Comparison of ENCODE assay signal across 17 cellular contexts in genomic region chr15:74387988-74388955, GRCh38. TPM values are rescaled to one million over a fixed set of nuclear protein-coding genes. Genes with fewer than 3 reads are reported as not detected.
DNase-seq lines count a peak whose midpoint lies in the region; ATAC-seq and TF ChIP-seq lines count a peak whose summit lies in the region.
"Had no signal": no experiment of that assay in that cellular context is flagged by ENCODE, and none has a peak within 500 bp of the region (broad histone marks: within the 10 kb centered on the region; RNA-seq: fewer than 3 reads in every experiment).

No MANE protein-coding gene starts in this region.

- no peak overlapping the region for H2AFZ ChIP-seq in GM23338
- H2AFZ ChIP-seq in OCI-LY3 (ENCODE audit: low read depth, low read length), result no peak overlapping the region
- no peak overlapping the region for H2AFZ ChIP-seq in neural progenitor cell (replicated peaks)

- H3K4me3 ChIP-seq in GM23338, result no peak overlapping the region
- no peak overlapping the region for H3K4me3 ChIP-seq in OCI-LY3 (ENCODE audit: low read length)
- no peak overlapping the region for H3K4me3 ChIP-seq in neural progenitor cell
- no peak overlapping the region for H3K4me3 ChIP-seq in CD8-positive, alpha-beta T cell (ENCODE audit: low read depth, low read length)
- H3K4me3 ChIP-seq: transverse colon had no signal

- H3K9me3 Mint-ChIP-seq in GM23338 (no peaks in the 10 kb centered on the region), neural progenitor cell (no peaks in the 10 kb centered on the region)
- H3K9me3 Mint-ChIP-seq in central memory CD8-positive, alpha-beta T cell, result no peaks in the 10 kb centered on the region
- no peaks in the 10 kb centered on the region for H3K9me3 Mint-ChIP-seq in CD8-positive, alpha-beta T cell

- H3K27me3 Mint-ChIP-seq in GM23338 (ENCODE audit: insufficient read depth, low read depth, poor library complexity) (peaks cover 9% of the 10 kb centered on the region), neural progenitor cell (ENCODE audit: insufficient read depth, low read depth) (peaks cover 4% of the 10 kb centered on the region)
- no peaks in the 10 kb centered on the region for H3K27me3 Mint-ChIP-seq in central memory CD8-positive, alpha-beta T cell
- H3K27me3 Mint-ChIP-seq in CD8-positive, alpha-beta T cell (ENCODE audit: low read depth), result no peaks in the 10 kb centered on the region

- ATAC-seq in GM23338 (peak; percentile 51), HG02678 (IDR thresholded peaks at IDR 0.05; ENCODE audit: unreplicated experiment) (no peak)
- ATAC-seq in central memory CD8-positive, alpha-beta T cell (replicated peaks; ENCODE audit: extremely low read depth, poor library complexity, severe bottlenecking), result no peak
- ATAC-seq in CD8-positive, alpha-beta T cell, result no peak

- peaks cover 23% of the 10 kb centered on the region for H3K4me1 Mint-ChIP-seq in GM23338
- H3K4me1 Mint-ChIP-seq in central memory CD8-positive, alpha-beta T cell, result peaks cover 56% of the 10 kb centered on the region
- peaks cover 21% of the 10 kb centered on the region for H3K4me1 Mint-ChIP-seq in neural progenitor cell
- H3K4me1 Mint-ChIP-seq in CD8-positive, alpha-beta T cell (ENCODE audit: low read depth), result peaks cover 34% of the 10 kb centered on the region

- H3K9me2 ChIP-seq in GM23338 (ENCODE audit: insufficient read depth), result no peaks in the 10 kb centered on the region

- H3K4me3 Mint-ChIP-seq in GM23338 (no peak overlapping the region), neural progenitor cell (no peak overlapping the region)
- no peak overlapping the region for H3K4me3 Mint-ChIP-seq in central memory CD8-positive, alpha-beta T cell
- no peak overlapping the region for H3K4me3 Mint-ChIP-seq in CD8-positive, alpha-beta T cell
- H3K4me3 Mint-ChIP-seq: CD14-positive monocyte had no signal

- H3K9me3 ChIP-seq in OCI-LY3 (ENCODE audit: insufficient read depth, low read length) (no peaks in the 10 kb centered on the region), neural progenitor cell (ENCODE audit: low read depth) (no peaks in the 10 kb centered on the region)
- H3K9me3 ChIP-seq in CD8-positive, alpha-beta T cell (ENCODE audit: low read length), result no peaks in the 10 kb centered on the region
- H3K9me3 ChIP-seq: transverse colon had no signal

- H3K9ac ChIP-seq in OCI-LY3 (ENCODE audit: low read length) (peak overlapping the region; percentile 89), neural progenitor cell (no peak overlapping the region)

- TF ChIP-seq CTCF in GM23338 (conservative IDR thresholded peaks at IDR 0.05; ENCODE audit: low read depth in 2 of 2) (no peak), OCI-LY3 (IDR thresholded peaks at IDR 0.05; ENCODE audit: low read depth, low read length) (no peak), neural progenitor cell (IDR thresholded peaks at IDR 0.05) (no peak)
- TF ChIP-seq CTCF in CD8-positive, alpha-beta T cell (IDR thresholded peaks at IDR 0.05), result no peak

- H3K36me3 ChIP-seq in GM23338 (ENCODE audit: insufficient read depth) (no peaks in the 10 kb centered on the region), OCI-LY3 (replicated peaks; ENCODE audit: low read depth, low read length) (no peaks in the 10 kb centered on the region), neural progenitor cell (no peaks in the 10 kb centered on the region)
- no peaks in the 10 kb centered on the region for H3K36me3 ChIP-seq in CD8-positive, alpha-beta T cell (ENCODE audit: insufficient read depth, low read length)
- H3K36me3 ChIP-seq: transverse colon had no signal

- H3K27ac Mint-ChIP-seq in GM23338 (no peak overlapping the region), neural progenitor cell (no peak overlapping the region)
- H3K27ac Mint-ChIP-seq in central memory CD8-positive, alpha-beta T cell (ENCODE audit: low read depth), result peak overlapping the region; percentile 38
- H3K27ac Mint-ChIP-seq in CD8-positive, alpha-beta T cell, result no peak overlapping the region

- intact Hi-C loops in CD8-positive, alpha-beta T cell (cut with DNase I, micrococcal nuclease), result no loop called here

- CTCF ChIA-PET in CD8-positive, alpha-beta T cell (lab: Charles Lee), result interaction anchor here (1.0 to 10.0 kb wide), 5 partner anchors 10 to 51 kb away, joined by 3 to 119 read pairs (median 4); partner anchors contain the start of gene CYP11A1

- DNase-seq in GM23338 (ENCODE audit: low spot score), result peak; percentile 55
- DNase-seq in central memory CD8-positive, alpha-beta T cell (ENCODE audit: low spot score in 2 of 2), result no peak
- DNase-seq in neural progenitor cell (ENCODE audit: low spot score), result peak; percentile 37
- DNase-seq in NCI-H524 treated with DMSO at 0.1 percent for 48 hours (lab: John Stamatoyannopoulos, UW), result no peak
- DNase-seq in CD8-positive, alpha-beta T cell, result no peak
- DNase-seq: activated gamma-delta T cell, foreskin melanocyte, NCI-H1694 treated with DMSO at 0.1 percent for 48 hours, NCI-H748 treated with DMSO at 0.1 percent for 48 hours, retina, Right ventricle myocardium superior, T1000, transverse colon had no signal

- no peak overlapping the region for H3K4me2 ChIP-seq in GM23338
- H3K4me2 ChIP-seq in OCI-LY3 (ENCODE audit: low read length), result peak overlapping the region; percentile 79
- no peak overlapping the region for H3K4me2 ChIP-seq in neural progenitor cell

- no peak overlapping the region for H3K27ac ChIP-seq in GM23338 (ENCODE audit: low read depth)
- peak overlapping the region; percentile 89 for H3K27ac ChIP-seq in OCI-LY3 (ENCODE audit: low read length)
- H3K27ac ChIP-seq in neural progenitor cell, result no peak overlapping the region
- no peak overlapping the region for H3K27ac ChIP-seq in CD8-positive, alpha-beta T cell (ENCODE audit: low read depth, low read length)
- H3K27ac ChIP-seq: transverse colon had no signal

- H4K20me1 ChIP-seq in GM23338 (replicated peaks; ENCODE audit: insufficient read depth), result no peaks in the 10 kb centered on the region
- H4K20me1 ChIP-seq in OCI-LY3 (ENCODE audit: insufficient read depth, low read length), result no peaks in the 10 kb centered on the region
- no peaks in the 10 kb centered on the region for H4K20me1 ChIP-seq in neural progenitor cell (ENCODE audit: low read depth)

- no peaks in the 10 kb centered on the region for H3K27me3 ChIP-seq in GM23338 (ENCODE audit: insufficient read depth)
- H3K27me3 ChIP-seq in OCI-LY3 (ENCODE audit: low read depth, low read length), result no peaks in the 10 kb centered on the region
- no peaks in the 10 kb centered on the region for H3K27me3 ChIP-seq in neural progenitor cell
- no peaks in the 10 kb centered on the region for H3K27me3 ChIP-seq in CD8-positive, alpha-beta T cell (ENCODE audit: insufficient read depth, low read length)
- H3K27me3 ChIP-seq: transverse colon had no signal

- POLR2A ChIA-PET in CD8-positive, alpha-beta T cell (lab: Charles Lee), result no interaction called here

- H3K4me1 ChIP-seq in GM23338 (ENCODE audit: insufficient read depth) (no peaks in the 10 kb centered on the region; the same call in 1 of the 2 replicates), OCI-LY3 (ENCODE audit: low read length) (peaks cover 96% of the 10 kb centered on the region), neural progenitor cell (peaks cover 19% of the 10 kb centered on the region)
- peaks cover 24% of the 10 kb centered on the region for H3K4me1 ChIP-seq in CD8-positive, alpha-beta T cell (ENCODE audit: insufficient read depth, low read length)

- no peaks in the 10 kb centered on the region for H3K79me2 ChIP-seq in GM23338 (replicated peaks; ENCODE audit: insufficient read depth)
- H3K79me2 ChIP-seq in OCI-LY3 (ENCODE audit: low read length), result peaks cover 16% of the 10 kb centered on the region
- H3K79me2 ChIP-seq in neural progenitor cell (ENCODE audit: low read depth), result no peaks in the 10 kb centered on the region

- H3F3A ChIP-seq in GM23338 (replicated peaks; ENCODE audit: low read depth) (no peaks in the 10 kb centered on the region), neural progenitor cell (ENCODE audit: low read depth) (no peaks in the 10 kb centered on the region)

- H3K36me3 Mint-ChIP-seq in GM23338 (ENCODE audit: low read depth) (no peaks in the 10 kb centered on the region), neural progenitor cell (no peaks in the 10 kb centered on the region)
- peaks cover 1% of the 10 kb centered on the region for H3K36me3 Mint-ChIP-seq in central memory CD8-positive, alpha-beta T cell (ENCODE audit: insufficient read depth)
- no peaks in the 10 kb centered on the region for H3K36me3 Mint-ChIP-seq in CD8-positive, alpha-beta T cell
- H3K36me3 Mint-ChIP-seq: CD14-positive monocyte had no signal

TF ChIP-seq in GM23338, 12 proteins besides CTCF, POLR2A, EP300 and RAD21 (continues in another document):
- TF ChIP-seq EZH2 (IDR thresholded peaks at IDR 0.05; ENCODE audit: low read depth, unreplicated experiment), result no peak
- TF ChIP-seq ETS1 (IDR thresholded peaks at IDR 0.05), result no peak

RNA-seq across cellular contexts. Expression of gene CYP11A1, which starts 20.8 kb away (rescaled TPM):
- 1.7 and 3.3 TPM in 2 replicates for total RNA-seq in GM23338 (2014; rRNA removed; shearing (Covaris generic))
- 1.2 and 1.9 TPM in 2 replicates for polyA plus RNA-seq in GM23338 (2016; fragmentation: Nextera tagmentation; extraction: Ambion mirVana)
- total RNA-seq in neural progenitor cell (ENCODE audit: low replicate concordance), result 0.99 and 1.1 TPM in 2 replicates
- not detected for total RNA-seq in CD8-positive, alpha-beta T cell
- total RNA-seq: myocyte had no signal
- polyA plus RNA-seq: CD14-positive monocyte had no signal

RNA-seq across cellular contexts. Expression of gene SEMA7A, which starts 45.5 kb away (rescaled TPM):
- 11.2 and 14.1 TPM in 2 replicates for total RNA-seq in GM23338 (2014; rRNA removed; shearing (Covaris generic))
- 1.2 and 2.0 TPM in 2 replicates for polyA plus RNA-seq in GM23338 (2016; fragmentation: Nextera tagmentation; extraction: Ambion mirVana)
- 3.5 and 11.7 TPM in 2 replicates for total RNA-seq in neural progenitor cell (ENCODE audit: low replicate concordance)
- total RNA-seq in CD8-positive, alpha-beta T cell, result 1 to 10 TPM; 8.8 to 9.4 TPM

Comparison
In these comparisons a context has a peak if more than half of its experiments do, and no peak if none do; other contexts are left out.
1. DNase-seq: peak in GM23338 (single experiment) and neural progenitor cell (single experiment); none in central memory CD8-positive, alpha-beta T cell (0 of 2), NCI-H524 treated with DMSO at 0.1 percent for 48 hours (single experiment) and CD8-positive, alpha-beta T cell (0 of 7).